1 cellular context compared by ENCODE assay signal in the genomic region with DNA sequence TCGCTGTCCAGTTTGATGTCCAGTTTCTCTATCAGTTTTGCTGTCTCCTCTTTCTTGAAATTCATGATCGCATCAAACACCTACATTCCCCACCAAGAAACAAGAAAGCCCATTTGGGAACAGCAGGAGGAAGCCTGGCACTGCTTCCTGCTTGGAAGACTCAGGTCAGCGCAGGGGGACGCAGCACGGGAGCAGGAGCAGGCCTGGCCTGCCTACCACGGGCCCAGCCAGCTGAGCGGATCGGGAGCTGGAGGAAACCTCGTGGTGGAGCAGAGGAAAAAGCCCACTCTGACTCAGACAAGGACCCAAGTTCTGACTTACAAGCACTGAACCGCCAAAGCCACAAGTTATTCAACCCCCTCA.
TF ChIP-seq lines count a peak whose summit lies in the region.

No MANE protein-coding gene starts in this region.

TF ChIP-seq in WTC11, 78 proteins besides CTCF, POLR2A, EP300 and RAD21 (continued from another document):
- TF ChIP-seq, protein P1, sequence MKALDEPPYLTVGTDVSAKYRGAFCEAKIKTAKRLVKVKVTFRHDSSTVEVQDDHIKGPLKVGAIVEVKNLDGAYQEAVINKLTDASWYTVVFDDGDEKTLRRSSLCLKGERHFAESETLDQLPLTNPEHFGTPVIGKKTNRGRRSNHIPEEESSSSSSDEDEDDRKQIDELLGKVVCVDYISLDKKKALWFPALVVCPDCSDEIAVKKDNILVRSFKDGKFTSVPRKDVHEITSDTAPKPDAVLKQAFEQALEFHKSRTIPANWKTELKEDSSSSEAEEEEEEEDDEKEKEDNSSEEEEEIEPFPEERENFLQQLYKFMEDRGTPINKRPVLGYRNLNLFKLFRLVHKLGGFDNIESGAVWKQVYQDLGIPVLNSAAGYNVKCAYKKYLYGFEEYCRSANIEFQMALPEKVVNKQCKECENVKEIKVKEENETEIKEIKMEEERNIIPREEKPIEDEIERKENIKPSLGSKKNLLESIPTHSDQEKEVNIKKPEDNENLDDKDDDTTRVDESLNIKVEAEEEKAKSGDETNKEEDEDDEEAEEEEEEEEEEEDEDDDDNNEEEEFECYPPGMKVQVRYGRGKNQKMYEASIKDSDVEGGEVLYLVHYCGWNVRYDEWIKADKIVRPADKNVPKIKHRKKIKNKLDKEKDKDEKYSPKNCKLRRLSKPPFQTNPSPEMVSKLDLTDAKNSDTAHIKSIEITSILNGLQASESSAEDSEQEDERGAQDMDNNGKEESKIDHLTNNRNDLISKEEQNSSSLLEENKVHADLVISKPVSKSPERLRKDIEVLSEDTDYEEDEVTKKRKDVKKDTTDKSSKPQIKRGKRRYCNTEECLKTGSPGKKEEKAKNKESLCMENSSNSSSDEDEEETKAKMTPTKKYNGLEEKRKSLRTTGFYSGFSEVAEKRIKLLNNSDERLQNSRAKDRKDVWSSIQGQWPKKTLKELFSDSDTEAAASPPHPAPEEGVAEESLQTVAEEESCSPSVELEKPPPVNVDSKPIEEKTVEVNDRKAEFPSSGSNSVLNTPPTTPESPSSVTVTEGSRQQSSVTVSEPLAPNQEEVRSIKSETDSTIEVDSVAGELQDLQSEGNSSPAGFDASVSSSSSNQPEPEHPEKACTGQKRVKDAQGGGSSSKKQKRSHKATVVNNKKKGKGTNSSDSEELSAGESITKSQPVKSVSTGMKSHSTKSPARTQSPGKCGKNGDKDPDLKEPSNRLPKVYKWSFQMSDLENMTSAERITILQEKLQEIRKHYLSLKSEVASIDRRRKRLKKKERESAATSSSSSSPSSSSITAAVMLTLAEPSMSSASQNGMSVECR (CRISPR knock-in tag; IDR thresholded peaks at IDR 0.05; ENCODE audit: borderline replicate concordance), result no peak
- TF ChIP-seq, protein P2, sequence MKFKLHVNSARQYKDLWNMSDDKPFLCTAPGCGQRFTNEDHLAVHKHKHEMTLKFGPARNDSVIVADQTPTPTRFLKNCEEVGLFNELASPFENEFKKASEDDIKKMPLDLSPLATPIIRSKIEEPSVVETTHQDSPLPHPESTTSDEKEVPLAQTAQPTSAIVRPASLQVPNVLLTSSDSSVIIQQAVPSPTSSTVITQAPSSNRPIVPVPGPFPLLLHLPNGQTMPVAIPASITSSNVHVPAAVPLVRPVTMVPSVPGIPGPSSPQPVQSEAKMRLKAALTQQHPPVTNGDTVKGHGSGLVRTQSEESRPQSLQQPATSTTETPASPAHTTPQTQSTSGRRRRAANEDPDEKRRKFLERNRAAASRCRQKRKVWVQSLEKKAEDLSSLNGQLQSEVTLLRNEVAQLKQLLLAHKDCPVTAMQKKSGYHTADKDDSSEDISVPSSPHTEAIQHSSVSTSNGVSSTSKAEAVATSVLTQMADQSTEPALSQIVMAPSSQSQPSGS (CRISPR knock-in tag; IDR thresholded peaks at IDR 0.05; ENCODE audit: borderline replicate concordance, low read depth), result no peak
- TF ChIP-seq EMX1 (CRISPR knock-in tag; IDR thresholded peaks at IDR 0.05) (no peak), OVOL2 (CRISPR knock-in tag; IDR thresholded peaks at IDR 0.05; ENCODE audit: borderline replicate concordance) (no peak)
- TF ChIP-seq, protein P3, sequence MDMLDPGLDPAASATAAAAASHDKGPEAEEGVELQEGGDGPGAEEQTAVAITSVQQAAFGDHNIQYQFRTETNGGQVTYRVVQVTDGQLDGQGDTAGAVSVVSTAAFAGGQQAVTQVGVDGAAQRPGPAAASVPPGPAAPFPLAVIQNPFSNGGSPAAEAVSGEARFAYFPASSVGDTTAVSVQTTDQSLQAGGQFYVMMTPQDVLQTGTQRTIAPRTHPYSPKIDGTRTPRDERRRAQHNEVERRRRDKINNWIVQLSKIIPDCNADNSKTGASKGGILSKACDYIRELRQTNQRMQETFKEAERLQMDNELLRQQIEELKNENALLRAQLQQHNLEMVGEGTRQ (CRISPR knock-in tag; IDR thresholded peaks at IDR 0.05), result no peak
